26 cellular contexts compared by ENCODE assay signal in genomic region chr14:101537286-101537685, GRCh38. TPM values are rescaled to one million over a fixed set of nuclear protein-coding genes. Genes with fewer than 3 reads are reported as not detected.
"Had no signal": no experiment of that assay in that cellular context is flagged by ENCODE, and none has a peak within 500 bp of the region (broad histone marks: within the 10 kb centered on the region; RNA-seq: fewer than 3 reads in every experiment).

No MANE protein-coding gene starts in this region.

- H3K4me3 Mint-ChIP-seq: dendritic cell treated with granulocyte-macrophage colony-stimulating factor and Interleukin-4, amounts not matched to agents 40 ng/mL and 50 ng/mL, for 4 days; endodermal cell; memory B cell; mesothelial cell of epicardium; nephron; stimulated activated naive B cell treated with anti-CD40 and anti-IgM and Interleukin-4, amounts not matched to agents 10 μg/mL and 1 μg/mL and 100 μg/mL, for 72 hours; stimulated activated naive CD8-positive, alpha-beta T cell treated with anti-CD3 and anti-CD28 coated beads, Interleukin-15, amount 100 ng/mL, for 72 hours had no signal

- H3K4me1 ChIP-seq: left ventricle myocardium inferior, lower lobe of right lung, testis, tibial nerve, upper lobe of right lung had no signal

- H3K27me3 ChIP-seq: hepatocyte, testis, tibial nerve, upper lobe of right lung, vagina had no signal

- H3K36me3 ChIP-seq: left ventricle myocardium inferior, lower lobe of right lung, spleen, tibial nerve, upper lobe of right lung, vagina had no signal

- H3K9me3 Mint-ChIP-seq: dendritic cell treated with granulocyte-macrophage colony-stimulating factor and Interleukin-4, amounts not matched to agents 40 ng/mL and 50 ng/mL, for 4 days; endodermal cell; memory B cell; mesothelial cell of epicardium; nephron; stimulated activated naive B cell treated with anti-CD40 and anti-IgM and Interleukin-4, amounts not matched to agents 10 μg/mL and 1 μg/mL and 100 μg/mL, for 72 hours; stimulated activated naive CD8-positive, alpha-beta T cell treated with anti-CD3 and anti-CD28 coated beads, Interleukin-15, amount 100 ng/mL, for 72 hours had no signal

- H2AFZ ChIP-seq: hepatocyte had no signal

- H3K9me3 ChIP-seq: left ventricle myocardium inferior, lower lobe of right lung, spleen, testis, upper lobe of right lung, vagina had no signal

- ATAC-seq: left cardiac atrium; lower lobe of right lung; sciatic nerve; stimulated activated naive B cell treated with anti-CD40 and anti-IgM and Interleukin-4, amounts not matched to agents 10 μg/mL and 1 μg/mL and 100 μg/mL, for 72 hours; stimulated activated naive CD8-positive, alpha-beta T cell treated with anti-CD3 and anti-CD28 coated beads, Interleukin-15, amount 100 ng/mL, for 72 hours; upper lobe of right lung had no signal

- H3K27ac ChIP-seq: hepatocyte, left ventricle myocardium inferior, lower lobe of right lung, spleen, testis, tibial nerve, upper lobe of right lung, vagina had no signal

- H3K36me3 Mint-ChIP-seq: memory B cell; mesothelial cell of epicardium; stimulated activated naive B cell treated with anti-CD40 and anti-IgM and Interleukin-4, amounts not matched to agents 10 μg/mL and 1 μg/mL and 100 μg/mL, for 72 hours had no signal

- H3K4me2 ChIP-seq: hepatocyte had no signal

- H3K27ac Mint-ChIP-seq: dendritic cell treated with granulocyte-macrophage colony-stimulating factor and Interleukin-4, amounts not matched to agents 40 ng/mL and 50 ng/mL, for 4 days; endodermal cell; memory B cell; mesothelial cell of epicardium; nephron; stimulated activated naive B cell treated with anti-CD40 and anti-IgM and Interleukin-4, amounts not matched to agents 10 μg/mL and 1 μg/mL and 100 μg/mL, for 72 hours had no signal

- H3K4me3 ChIP-seq: hepatocyte, left ventricle myocardium inferior, lower lobe of right lung, spleen, testis, tibial nerve, upper lobe of right lung, vagina had no signal

- DNase-seq: endodermal cell; foreskin melanocyte; head of caudate nucleus; kidney; left cardiac atrium; left ventricle myocardium inferior; lower lobe of right lung; posterior cingulate gyrus; spleen; stimulated activated CD4-positive, alpha-beta T cell treated with anti-CD3 and anti-CD28 coated beads, Interleukin-15, amount 100 ng/mL, for 24 hours; stimulated activated CD4-positive, alpha-beta T cell treated with anti-CD3 and anti-CD28 coated beads, Interleukin-1b, Interleukin-23, amount 100 ng/mL, for 48 hours; stimulated activated CD4-positive, alpha-beta T cell treated with anti-CD3 and anti-CD28 coated beads, Interleukin-4, amount 100 ng/mL, for 24 hours; stimulated activated naive B cell treated with anti-CD40 and anti-IgM and Interleukin-4, amounts not matched to agents 10 μg/mL and 1 μg/mL and 100 μg/mL, for 72 hours; stimulated activated naive CD8-positive, alpha-beta T cell treated with anti-CD3 and anti-CD28 coated beads, Interleukin-15, amount 100 ng/mL, for 72 hours; testis; upper lobe of right lung had no signal

- H3K79me2 ChIP-seq: hepatocyte had no signal

- H3K4me1 Mint-ChIP-seq: endodermal cell, memory B cell, mesothelial cell of epicardium had no signal

RNA-seq across cellular contexts. Expression of gene DIO3, which starts 24.0 kb away (rescaled TPM):
- total RNA-seq: left ventricle myocardium inferior, myocyte, pulmonary artery endothelial cell had no signal
